In genomic region chr17:57279432-57279831, GRCh38 we compare ENCODE assay signal across 2 cellular contexts.
TF ChIP-seq lines count a peak whose summit lies in the region.

No MANE protein-coding gene starts in this region.

TF ChIP-seq in liver, 16 proteins besides CTCF, POLR2A, EP300 and RAD21:
- no peak for TF ChIP-seq MAX (IDR thresholded peaks at IDR 0.05)
- no peak for TF ChIP-seq NR2F2 (IDR thresholded peaks at IDR 0.05)
- TF ChIP-seq REST (IDR thresholded peaks at IDR 0.05): peak; percentile 3
- TF ChIP-seq HNF4G (IDR thresholded peaks at IDR 0.05): no peak

TF ChIP-seq in HepG2, 621 proteins besides CTCF, POLR2A, EP300 and RAD21 (continued from another document):
- no peak for TF ChIP-seq MAF1 (CRISPR knock-in tag; IDR thresholded peaks at IDR 0.05; ENCODE audit: borderline replicate concordance)
- no peak for TF ChIP-seq ZFP90 (CRISPR knock-in tag; IDR thresholded peaks at IDR 0.05; ENCODE audit: borderline replicate concordance)
- TF ChIP-seq SKIL (CRISPR knock-in tag; IDR thresholded peaks at IDR 0.05; ENCODE audit: borderline replicate concordance): no peak
